ENCODE assay signal across 11 cellular contexts in the genomic region with DNA sequence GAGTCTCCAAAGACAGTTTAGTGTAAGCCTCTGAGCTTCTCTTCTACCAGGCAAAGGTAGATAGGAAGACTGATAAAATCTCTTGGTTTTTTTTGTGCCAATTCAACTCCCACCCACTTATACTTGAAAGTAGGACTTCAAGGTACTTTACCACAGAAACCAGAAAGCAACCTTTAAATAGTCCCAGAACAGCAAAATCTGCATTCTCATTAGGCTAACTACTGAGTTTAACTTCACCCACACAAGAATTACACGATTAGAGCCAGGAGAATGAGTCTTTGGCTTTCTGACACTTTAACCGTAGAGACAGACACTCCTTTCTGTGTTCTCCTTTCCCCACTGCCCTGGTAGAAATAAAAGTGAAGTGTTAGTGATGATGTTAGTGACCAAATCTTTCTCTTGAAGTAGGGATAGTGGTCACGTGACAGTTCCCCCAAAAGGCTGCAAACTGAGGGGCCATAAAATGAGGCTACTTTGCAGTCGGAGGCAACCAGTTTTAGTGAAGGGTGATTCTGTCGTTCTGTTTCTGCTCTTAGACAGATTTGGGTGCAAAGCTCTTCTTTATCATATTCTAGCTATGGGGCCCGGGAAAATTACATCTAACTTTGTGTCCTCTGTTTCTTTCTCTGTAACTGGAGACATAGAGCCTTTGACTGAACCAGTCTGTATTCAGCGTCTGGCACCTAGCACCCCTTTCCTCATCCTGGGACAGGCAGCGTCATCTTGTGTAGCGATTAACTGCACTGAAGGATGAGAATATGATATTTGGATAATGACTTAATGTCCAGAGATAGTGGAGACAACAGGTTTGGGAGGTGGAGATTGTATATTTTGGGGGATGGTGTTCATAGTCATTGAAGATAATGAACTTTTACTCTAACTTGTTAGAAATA.
DNase-seq lines count a peak whose midpoint lies in the region; ATAC-seq and TF ChIP-seq lines count a peak whose summit lies in the region.
"Had no signal": no experiment of that assay in that cellular context is flagged by ENCODE, and none has a peak within 500 bp of the region (broad histone marks: within the 10 kb centered on the region; RNA-seq: fewer than 3 reads in every experiment).

No MANE protein-coding gene starts in this region.

- H3K36me3 ChIP-seq in suprapubic skin (no peaks in the 10 kb centered on the region), tibial artery (no peaks in the 10 kb centered on the region)

- no peaks in the 10 kb centered on the region for H3K36me3 Mint-ChIP-seq in activated CD4-positive, alpha-beta memory T cell treated with anti-CD3 and anti-CD28 coated beads, Interleukin-2, amount 10 ng/mL, durations not matched to agents 7 days and 5 days (ENCODE audit: low read depth)
- H3K36me3 Mint-ChIP-seq: CD4-positive, CD25-positive, alpha-beta regulatory T cell had no signal

- H3K4me1 Mint-ChIP-seq in activated CD4-positive, alpha-beta memory T cell treated with anti-CD3 and anti-CD28 coated beads, Interleukin-2, amount 10 ng/mL, durations not matched to agents 7 days and 5 days = peaks cover 18% of the 10 kb centered on the region

- WGBS in suprapubic skin = 83% methylated on average over 9 of the region's 9 CpGs

- in situ Hi-C loops in GM13976 (cut with MboI; ENCODE audit: low sequenced_read_pairs, unreplicated experiment) = no loop called here

- intact Hi-C loops in tibial artery (cut with DNase I; ENCODE audit: low total_unique reads) = no loop called here

- no peaks in the 10 kb centered on the region for H3K4me1 ChIP-seq in suprapubic skin
- peaks cover 0 to 19% (median 10%) of the 10 kb centered on the region in 4 donors for H3K4me1 ChIP-seq in tibial artery

- POLR2A ChIA-PET in activated CD4-positive, alpha-beta memory T cell treated with anti-CD3 and anti-CD28 coated beads, Interleukin-2, amount 10 ng/mL, durations not matched to agents 7 days and 5 days (lab: Charles Lee) = interaction anchor here (0.6 to 2.1 kb wide), 3 partner anchors 50 to 210 kb away, joined by 3 to 7 read pairs (median 5); no protein-coding TSS in a partner anchor

- H3K27ac Mint-ChIP-seq in activated CD4-positive, alpha-beta memory T cell treated with anti-CD3 and anti-CD28 coated beads, Interleukin-2, amount 10 ng/mL, durations not matched to agents 7 days and 5 days = peak overlapping the region; percentile 75

- H3K9me3 Mint-ChIP-seq in activated CD4-positive, alpha-beta memory T cell treated with anti-CD3 and anti-CD28 coated beads, Interleukin-2, amount 10 ng/mL, durations not matched to agents 7 days and 5 days = no peaks in the 10 kb centered on the region
- H3K9me3 Mint-ChIP-seq: CD4-positive, CD25-positive, alpha-beta regulatory T cell had no signal

- CTCF ChIA-PET in activated CD4-positive, alpha-beta memory T cell treated with anti-CD3 and anti-CD28 coated beads, Interleukin-2, amount 10 ng/mL, durations not matched to agents 7 days and 5 days (lab: Charles Lee) = no interaction called here

- peak overlapping the region; percentile 0 for H3K4me3 Mint-ChIP-seq in activated CD4-positive, alpha-beta memory T cell treated with anti-CD3 and anti-CD28 coated beads, Interleukin-2, amount 10 ng/mL, durations not matched to agents 7 days and 5 days
- H3K4me3 Mint-ChIP-seq: CD4-positive, CD25-positive, alpha-beta regulatory T cell had no signal

- ATAC-seq in GM19455 (IDR thresholded peaks at IDR 0.05; ENCODE audit: unreplicated experiment) = peak; percentile 83
- ATAC-seq in HG02973 (IDR thresholded peaks at IDR 0.05; ENCODE audit: unreplicated experiment) = peak; percentile 82

- H3K27ac ChIP-seq in suprapubic skin = no peak overlapping the region
- H3K27ac ChIP-seq in tibial artery = no peak overlapping the region

- no peak for TF ChIP-seq EP300 in suprapubic skin (IDR thresholded peaks at IDR 0.05)

- H3K27me3 ChIP-seq in suprapubic skin = no peaks in the 10 kb centered on the region
- H3K27me3 ChIP-seq in tibial artery = no peaks in the 10 kb centered on the region

- TF ChIP-seq CTCF in GM13976 (IDR thresholded peaks at IDR 0.05; ENCODE audit: borderline replicate concordance, control extremely low read depth, extremely low read depth, insufficient read depth, missing control alignments) (no peak), suprapubic skin (IDR thresholded peaks at IDR 0.05) (no peak), tibial artery (IDR thresholded peaks at IDR 0.05) (no peak)

- H3K27me3 Mint-ChIP-seq in activated CD4-positive, alpha-beta memory T cell treated with anti-CD3 and anti-CD28 coated beads, Interleukin-2, amount 10 ng/mL, durations not matched to agents 7 days and 5 days = no peaks in the 10 kb centered on the region
- H3K27me3 Mint-ChIP-seq: CD4-positive, CD25-positive, alpha-beta regulatory T cell had no signal

- no peak overlapping the region for H3K4me3 ChIP-seq in suprapubic skin
- H3K4me3 ChIP-seq in tibial artery = no peak overlapping the region

- no peak for TF ChIP-seq POLR2A in suprapubic skin (IDR thresholded peaks at IDR 0.05)

- DNase-seq in GM13976 (ENCODE audit: low spot score) (peak; percentile 54), SKM-1 treated with dmso at 0.1 percent for 144 hours (lab: John Stamatoyannopoulos, UW; ENCODE audit: unreplicated experiment) (no peak), NCI-H524 (lab: John Stamatoyannopoulos, UW) (no peak), suprapubic skin (ENCODE audit: low spot score in 2 of 2) (no peak), tibial artery (no peak)
- no peak for DNase-seq in activated CD4-positive, alpha-beta memory T cell treated with anti-CD3 and anti-CD28 coated beads, Interleukin-2, amount 10 ng/mL, durations not matched to agents 7 days and 5 days
- DNase-seq: NCI-H2081, SK-N-SH had no signal

- H3K9me3 ChIP-seq in suprapubic skin = no peaks in the 10 kb centered on the region
- H3K9me3 ChIP-seq in tibial artery = no peaks in the 10 kb centered on the region
- H3K9me3 ChIP-seq: SK-N-SH had no signal
